ENCODE assay signal across 1 cellular context in genomic region chr10:79390551-79391229, GRCh38.
TF ChIP-seq lines count a peak whose summit lies in the region.

No MANE protein-coding gene starts in this region.

TF ChIP-seq in K562, 482 proteins besides CTCF, POLR2A, EP300 and RAD21 (continued from another document and continues in another):
- TF ChIP-seq ZNF592 (IDR thresholded peaks at IDR 0.05) (peak; percentile 84), TCF15 (CRISPR knock-in tag; IDR thresholded peaks at IDR 0.05) (no peak), HIVEP1 (CRISPR knock-in tag; IDR thresholded peaks at IDR 0.05) (no peak), SAFB2 (IDR thresholded peaks at IDR 0.05; ENCODE audit: borderline replicate concordance, low read depth, low read length, severe bottlenecking) (no peak), ZBTB7A (IDR thresholded peaks at IDR 0.05; ENCODE audit: borderline replicate concordance, control insufficient read depth, low read depth, low read length) (peak; percentile 89), HES1 (IDR thresholded peaks at IDR 0.05; ENCODE audit: low read depth) (no peak), ZNF740 (CRISPR knock-in tag; IDR thresholded peaks at IDR 0.05) (peak; percentile 97), ZNF740 (tag; IDR thresholded peaks at IDR 0.05) (peak in 1 of 2 experiments; percentile 91; a peak in 2 of 4 replicates), MAZ (CRISPR knock-in tag; conservative IDR thresholded peaks at IDR 0.05 in 1 of 2, IDR thresholded peaks at IDR 0.05 in 1 of 2) (peak; percentile 56 to 67; a peak in 2 of 4 replicates), ZC3H4 (CRISPR knock-in tag; IDR thresholded peaks at IDR 0.05; ENCODE audit: borderline replicate concordance) (no peak), EGR1 (conservative IDR thresholded peaks at IDR 0.05) (0 out of 2 replicates have a peak, but pooled peaks have one; percentile 12), PHB2 (IDR thresholded peaks at IDR 0.05; ENCODE audit: low read depth) (no peak), THRB (CRISPR knock-in tag; conservative IDR thresholded peaks at IDR 0.05) (no peak), ARID4B (CRISPR knock-in tag; IDR thresholded peaks at IDR 0.05) (peak; percentile 64; the same call in 1 of the 2 replicates), DPF2 (IDR thresholded peaks at IDR 0.05) (peak; percentile 31; the same call in 1 of the 2 replicates), SUPT5H (IDR thresholded peaks at IDR 0.05) (peak; percentile 53), TBL1XR1 (IDR thresholded peaks at IDR 0.05; ENCODE audit: low read length in 2 of 2) (peak in 1 of 2 experiments; percentile 46; a peak in 1 of 4 replicates), VEZF1 (CRISPR knock-in tag; IDR thresholded peaks at IDR 0.05) (peak; percentile 60; the same call in 1 of the 2 replicates), ZNF384 (IDR thresholded peaks at IDR 0.05; ENCODE audit: low read depth, low read length) (peak; percentile 30; the same call in 1 of the 2 replicates), TAL1 (IDR thresholded peaks at IDR 0.05) (peak; percentile 8; the same call in 1 of the 2 replicates), NR4A1 (CRISPR knock-in tag; IDR thresholded peaks at IDR 0.05) (no peak), NR4A1 (tag; IDR thresholded peaks at IDR 0.05) (0 out of 2 replicates have a peak, but pooled peaks have one; percentile 50), FOXJ2 (tag; IDR thresholded peaks at IDR 0.05) (no peak), GATA2 (CRISPR knock-in tag; IDR thresholded peaks at IDR 0.05) (no peak), TAF1 (IDR thresholded peaks at IDR 0.05; ENCODE audit: control insufficient read depth, extremely low read depth, insufficient read depth, low read length, severe bottlenecking) (peak; percentile 25), U2AF1 (optimal IDR thresholded peaks at IDR 0.05; ENCODE audit: low read depth, low read length) (no peak), ZNF444 (CRISPR knock-in tag; IDR thresholded peaks at IDR 0.05) (no peak), MYBL2 (IDR thresholded peaks at IDR 0.05; ENCODE audit: low read depth) (no peak), MYBL2 (CRISPR knock-in tag; IDR thresholded peaks at IDR 0.05; ENCODE audit: borderline replicate concordance) (no peak), SMARCC2 (IDR thresholded peaks at IDR 0.05; ENCODE audit: low read depth) (no peak), ZBTB1 (CRISPR knock-in tag; IDR thresholded peaks at IDR 0.05; ENCODE audit: borderline replicate concordance, low read depth) (peak; percentile 35; the same call in 1 of the 2 replicates), MEF2A (IDR thresholded peaks at IDR 0.05; ENCODE audit: control insufficient read depth, low read depth, low read length) (no peak), ZMIZ1 (IDR thresholded peaks at IDR 0.05; ENCODE audit: low read depth in 2 of 2, low read length in 2 of 2) (peak in 1 of 2 experiments; percentile 37; a peak in 1 of 4 replicates), SNRNP70 (optimal IDR thresholded peaks at IDR 0.05; ENCODE audit: low read depth, low read length) (no peak), FOXK1 (CRISPR knock-in tag; IDR thresholded peaks at IDR 0.05; ENCODE audit: borderline replicate concordance) (no peak), ZNF165 (CRISPR knock-in tag; IDR thresholded peaks at IDR 0.05; ENCODE audit: borderline replicate concordance) (no peak), ZKSCAN8 (CRISPR knock-in tag; IDR thresholded peaks at IDR 0.05) (0 out of 2 replicates have a peak, but pooled peaks have one; percentile 51), MTA3 (IDR thresholded peaks at IDR 0.05; ENCODE audit: borderline replicate concordance) (peak; percentile 32; the same call in 1 of the 2 replicates), ZNF583 (CRISPR knock-in tag; IDR thresholded peaks at IDR 0.05) (peak; percentile 54; the same call in 1 of the 2 replicates), GATAD2A (IDR thresholded peaks at IDR 0.05) (0 out of 2 replicates have a peak, but pooled peaks have one; percentile 19), BCLAF1 (IDR thresholded peaks at IDR 0.05; ENCODE audit: borderline replicate concordance in 1 of 2, control insufficient read depth in 1 of 2, low read depth in 2 of 2, low read length in 1 of 2) (no peak), CBFB (CRISPR knock-in tag; IDR thresholded peaks at IDR 0.05) (no peak)
